ENCODE assay signal across 8 cellular contexts in the genomic region with DNA sequence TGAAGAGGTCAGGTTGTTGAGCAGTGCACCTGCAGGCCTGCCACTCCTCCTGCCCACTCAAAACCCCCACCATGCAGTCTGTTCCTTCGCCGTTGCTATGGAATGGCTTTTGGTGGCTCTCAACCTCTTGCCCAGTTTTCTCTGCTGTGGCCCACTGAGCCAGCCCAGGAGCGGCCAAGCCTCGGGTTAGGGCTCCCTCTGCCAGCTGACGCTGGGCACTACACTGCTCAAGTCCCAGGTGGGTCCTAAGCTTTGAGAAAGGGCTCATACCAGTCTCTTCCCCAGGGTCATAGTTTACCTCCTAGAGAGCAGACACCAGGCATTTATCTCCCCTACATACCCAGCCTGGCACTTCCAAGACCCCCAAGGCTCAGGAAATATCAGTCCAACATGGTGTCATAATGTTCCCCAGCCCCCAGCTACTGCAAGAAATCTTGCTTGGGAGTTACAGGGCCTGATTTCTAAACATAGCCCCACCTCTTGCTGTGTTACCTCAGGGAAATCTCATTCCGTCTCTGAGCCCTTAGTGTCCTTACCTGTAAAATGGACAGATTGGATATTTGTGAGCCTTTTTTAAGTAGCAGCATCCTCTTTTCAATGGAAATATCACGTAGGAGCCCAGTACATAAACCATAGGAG. TPM values are rescaled to one million over a fixed set of nuclear protein-coding genes. Genes with fewer than 3 reads are reported as not detected.
DNase-seq lines count a peak whose midpoint lies in the region; ATAC-seq, FAIRE-seq and TF ChIP-seq lines count a peak whose summit lies in the region.

No MANE protein-coding gene starts in this region.

- FAIRE-seq in RCC 7860 (lab: Jason Lieb, UNC) (no peak), bronchial epithelial cell (lab: Jason Lieb, UNC) (no peak)

- H3K36me3 ChIP-seq in BJ (ENCODE audit: control insufficient read depth, insufficient read depth, low read length) (no peaks in the 10 kb centered on the region), bronchial epithelial cell (ENCODE audit: control insufficient read depth, insufficient read depth, low read length) (no peaks in the 10 kb centered on the region)

- POLR2A ChIA-PET in BJ (lab: Charles Lee) = no interaction called here
- POLR2A ChIA-PET in naive thymus-derived CD8-positive, alpha-beta T cell (lab: Charles Lee) = no interaction called here

- 0 out of 2 replicates have a peak, but pooled peaks cover 1% of the 10 kb centered on the region for H3K27me3 ChIP-seq in BJ (ENCODE audit: control insufficient read depth, insufficient read depth, low read length)
- peaks cover 1% of the 10 kb centered on the region for H3K27me3 ChIP-seq in bronchial epithelial cell (ENCODE audit: control insufficient read depth, insufficient read depth, low read length)

- no peaks in the 10 kb centered on the region for H3K36me3 Mint-ChIP-seq in naive thymus-derived CD8-positive, alpha-beta T cell

- DNase-seq in BJ (ENCODE audit: low read depth) = no peak
- DNase-seq in RCC 7860 (ENCODE audit: low spot score) = peak; percentile 35
- DNase-seq in bronchial epithelial cell (ENCODE audit: low read depth) = peak; percentile 41
- DNase-seq in kidney tubule cell (ENCODE audit: low spot score) = peak; percentile 68
- DNase-seq in stimulated activated naive CD8-positive, alpha-beta T cell treated with anti-CD3 and anti-CD28 coated beads, Interleukin-15, amount 100 ng/mL, for 72 hours = peak; percentile 28 to 32
- DNase-seq in naive thymus-derived CD8-positive, alpha-beta T cell = no peak

- ATAC-seq in GM18867 (IDR thresholded peaks at IDR 0.05; ENCODE audit: unreplicated experiment) = peak; percentile 66
- ATAC-seq in HG03565 (IDR thresholded peaks at IDR 0.05; ENCODE audit: unreplicated experiment) = peak; percentile 62
- ATAC-seq in stimulated activated naive CD8-positive, alpha-beta T cell treated with anti-CD3 and anti-CD28 coated beads, Interleukin-15, amount 100 ng/mL, for 72 hours = peak; percentile 58
- no peak for ATAC-seq in naive thymus-derived CD8-positive, alpha-beta T cell

- no peak overlapping the region for H3K4me3 ChIP-seq in BJ (ENCODE audit: low read depth, low read length)
- no peak overlapping the region for H3K4me3 ChIP-seq in bronchial epithelial cell (ENCODE audit: low read depth, low read length)

- TF ChIP-seq CTCF in BJ (IDR thresholded peaks at IDR 0.05; ENCODE audit: insufficient read depth, low read depth, low read length) = peak; percentile 92
- TF ChIP-seq CTCF in bronchial epithelial cell (IDR thresholded peaks at IDR 0.05; ENCODE audit: insufficient read depth, low read length, severe bottlenecking) = peak; percentile 92

- H3K4me1 Mint-ChIP-seq in stimulated activated naive CD8-positive, alpha-beta T cell treated with anti-CD3 and anti-CD28 coated beads, Interleukin-15, amount 100 ng/mL, for 72 hours = no peaks in the 10 kb centered on the region
- no peaks in the 10 kb centered on the region for H3K4me1 Mint-ChIP-seq in naive thymus-derived CD8-positive, alpha-beta T cell

- no peak overlapping the region for H3K4me3 Mint-ChIP-seq in stimulated activated naive CD8-positive, alpha-beta T cell treated with anti-CD3 and anti-CD28 coated beads, Interleukin-15, amount 100 ng/mL, for 72 hours
- H3K4me3 Mint-ChIP-seq in naive thymus-derived CD8-positive, alpha-beta T cell = no peak overlapping the region

- CTCF ChIA-PET in BJ (lab: Yijun Ruan, JAX) = interaction anchor here (0.5 to 15.1 kb wide), 21 partner anchors 10 to 1709 kb away, joined by 3 to 324 read pairs (median 4); no protein-coding TSS in a partner anchor

- peak overlapping the region in 1 of 2 donors; percentile 20 for H3K27ac Mint-ChIP-seq in stimulated activated naive CD8-positive, alpha-beta T cell treated with anti-CD3 and anti-CD28 coated beads, Interleukin-15, amount 100 ng/mL, for 72 hours
- H3K27ac Mint-ChIP-seq in naive thymus-derived CD8-positive, alpha-beta T cell = peak overlapping the region in 1 of 10 donors; percentile 58

- no peaks in the 10 kb centered on the region for H3K9me3 Mint-ChIP-seq in stimulated activated naive CD8-positive, alpha-beta T cell treated with anti-CD3 and anti-CD28 coated beads, Interleukin-15, amount 100 ng/mL, for 72 hours
- H3K9me3 Mint-ChIP-seq in naive thymus-derived CD8-positive, alpha-beta T cell = no peaks in the 10 kb centered on the region

- no peaks in the 10 kb centered on the region for H3K27me3 Mint-ChIP-seq in stimulated activated naive CD8-positive, alpha-beta T cell treated with anti-CD3 and anti-CD28 coated beads, Interleukin-15, amount 100 ng/mL, for 72 hours
- H3K27me3 Mint-ChIP-seq in naive thymus-derived CD8-positive, alpha-beta T cell = no peaks in the 10 kb centered on the region

RNA-seq across cellular contexts. Expression of gene TSPAN11, which starts 59.4 kb away (rescaled TPM):
- polyA plus RNA-seq in BJ (2011; rRNA removed) = 0.44 and 0.64 TPM in 2 replicates
- 0.36 and 0.47 TPM in 2 replicates for polyA minus RNA-seq in BJ (2011; rRNA and poly(A)+ RNA removed)
- total RNA-seq in bronchial epithelial cell = under 0.01 TPM in 1 of 2 replicates, not detected in the other
- total RNA-seq in naive thymus-derived CD8-positive, alpha-beta T cell = not detected
- polyA plus RNA-seq in naive thymus-derived CD8-positive, alpha-beta T cell = not detected

Comparison
In these comparisons a context has a peak if more than half of its experiments do, and no peak if none do; other contexts are left out.
1. DNase-seq: peak in RCC 7860 (single experiment), bronchial epithelial cell (single experiment), kidney tubule cell (single experiment) and stimulated activated naive CD8-positive, alpha-beta T cell treated with anti-CD3 and anti-CD28 coated beads, Interleukin-15, amount 100 ng/mL, for 72 hours (2 of 2); none in BJ (single experiment) and naive thymus-derived CD8-positive, alpha-beta T cell (0 of 10).
2. ATAC-seq: peak in GM18867 (single experiment), HG03565 (single experiment) and stimulated activated naive CD8-positive, alpha-beta T cell treated with anti-CD3 and anti-CD28 coated beads, Interleukin-15, amount 100 ng/mL, for 72 hours (single experiment); none in naive thymus-derived CD8-positive, alpha-beta T cell (0 of 2).